ENCODE assay signal across 14 cellular contexts in the genomic region with DNA sequence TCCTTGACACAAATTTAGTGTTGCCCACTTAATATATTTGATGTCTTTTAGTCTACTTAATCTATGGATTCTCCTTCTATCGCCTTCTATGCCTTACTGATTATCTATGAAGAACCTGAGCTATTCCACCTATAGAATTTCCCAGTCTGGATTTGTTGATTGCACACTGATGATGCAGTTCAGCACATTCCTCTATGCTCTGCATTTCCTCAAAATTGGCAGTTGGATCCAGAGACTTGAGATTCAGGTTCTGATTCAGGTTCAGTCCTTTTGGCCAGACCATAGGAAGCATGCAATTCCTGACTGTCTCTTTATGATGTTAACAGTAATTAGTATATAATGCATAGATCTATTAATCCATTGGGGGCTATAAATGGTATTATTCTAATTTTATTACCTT. TPM values are rescaled to one million over a fixed set of nuclear protein-coding genes. Genes with fewer than 3 reads are reported as not detected.
DNase-seq lines count a peak whose midpoint lies in the region; ATAC-seq and TF ChIP-seq lines count a peak whose summit lies in the region.
"Had no signal": no experiment of that assay in that cellular context is flagged by ENCODE, and none has a peak within 500 bp of the region (broad histone marks: within the 10 kb centered on the region; RNA-seq: fewer than 3 reads in every experiment).

No MANE protein-coding gene starts in this region.

- H3K4me3 ChIP-seq in esophagus muscularis mucosa (no peak overlapping the region), smooth muscle cell (no peak overlapping the region)
- H3K4me3 ChIP-seq: HAP-1 had no signal

- TF ChIP-seq CTCF in esophagus muscularis mucosa (IDR thresholded peaks at IDR 0.05), result no peak
- no peak for TF ChIP-seq CTCF in mesothelial cell of epicardium (IDR thresholded peaks at IDR 0.05; ENCODE audit: unreplicated experiment)
- TF ChIP-seq CTCF in smooth muscle cell (IDR thresholded peaks at IDR 0.05; ENCODE audit: borderline replicate concordance, insufficient read depth, poor library complexity, severe bottlenecking), result no peak

- H3K36me3 ChIP-seq in esophagus muscularis mucosa, result peaks cover 0 to 47% (median 25%) of the 10 kb centered on the region in 4 donors
- H3K36me3 ChIP-seq in smooth muscle cell (ENCODE audit: low read depth), result no peaks in the 10 kb centered on the region

- POLR2A ChIA-PET in activated CD4-positive, alpha-beta memory T cell treated with anti-CD3 and anti-CD28 coated beads, Interleukin-2, amount 10 ng/mL, durations not matched to agents 7 days and 5 days (lab: Charles Lee), result no interaction called here

- no peak for TF ChIP-seq EP300 in esophagus muscularis mucosa (IDR thresholded peaks at IDR 0.05)

- H3K27ac ChIP-seq in esophagus muscularis mucosa (replicated peaks in 1 of 4) (no peak overlapping the region), smooth muscle cell (ENCODE audit: low read depth) (no peak overlapping the region)

- 97% methylated on average over 1 of the region's 1 CpG for WGBS in esophagus muscularis mucosa
- WGBS in smooth muscle cell (ENCODE audit: low lambda C conversion rate), result 85% methylated on average over 1 of the region's 1 CpG

- peaks cover 7% of the 10 kb centered on the region for H3F3A ChIP-seq in smooth muscle cell (ENCODE audit: low read depth)

- H3K4me3 Mint-ChIP-seq in T-helper 17 cell (no peak overlapping the region), mesothelial cell of epicardium (no peak overlapping the region)
- H3K4me3 Mint-ChIP-seq in activated CD4-positive, alpha-beta memory T cell treated with anti-CD3 and anti-CD28 coated beads, Interleukin-2, amount 10 ng/mL, durations not matched to agents 7 days and 5 days, result no peak overlapping the region
- H3K4me3 Mint-ChIP-seq: CD4-positive, alpha-beta memory T cell; HFFc6 had no signal

- no peak overlapping the region for H2AFZ ChIP-seq in smooth muscle cell (ENCODE audit: low read depth)

- no peak for ATAC-seq in T-helper 17 cell
- no peak for ATAC-seq in HG03196 (IDR thresholded peaks at IDR 0.05; ENCODE audit: unreplicated experiment)

- H3K4me1 ChIP-seq in esophagus muscularis mucosa (peaks cover 32 to 33% (median 32%) of the 10 kb centered on the region in 4 donors), smooth muscle cell (ENCODE audit: low read depth) (peaks cover 3% of the 10 kb centered on the region)
- H3K4me1 ChIP-seq: HAP-1 had no signal

- no peaks in the 10 kb centered on the region for H3K9me3 Mint-ChIP-seq in mesothelial cell of epicardium
- no peaks in the 10 kb centered on the region for H3K9me3 Mint-ChIP-seq in activated CD4-positive, alpha-beta memory T cell treated with anti-CD3 and anti-CD28 coated beads, Interleukin-2, amount 10 ng/mL, durations not matched to agents 7 days and 5 days
- H3K9me3 Mint-ChIP-seq: CD4-positive, alpha-beta memory T cell; HFFc6 had no signal

- H3K4me2 ChIP-seq in smooth muscle cell, result no peak overlapping the region

- H3K4me1 Mint-ChIP-seq in T-helper 17 cell (peaks cover 30% of the 10 kb centered on the region), mesothelial cell of epicardium (peaks cover 36% of the 10 kb centered on the region)
- H3K4me1 Mint-ChIP-seq in activated CD4-positive, alpha-beta memory T cell treated with anti-CD3 and anti-CD28 coated beads, Interleukin-2, amount 10 ng/mL, durations not matched to agents 7 days and 5 days, result peaks cover 27% of the 10 kb centered on the region

- H3K9me3 ChIP-seq in T-helper 17 cell (ENCODE audit: control insufficient read depth, low read length, poor library complexity, severe bottlenecking) (no peaks in the 10 kb centered on the region), esophagus muscularis mucosa (no peaks in the 10 kb centered on the region), smooth muscle cell (replicated peaks; ENCODE audit: low read depth) (no peaks in the 10 kb centered on the region)
- H3K9me3 ChIP-seq: Caco-2, HAP-1 had no signal

- no peaks in the 10 kb centered on the region for H4K20me1 ChIP-seq in smooth muscle cell (ENCODE audit: low read depth)

- peaks cover 5% of the 10 kb centered on the region for H3K36me3 Mint-ChIP-seq in T-helper 17 cell (ENCODE audit: low read depth)
- H3K36me3 Mint-ChIP-seq in mesothelial cell of epicardium, result peaks cover 12% of the 10 kb centered on the region
- no peaks in the 10 kb centered on the region for H3K36me3 Mint-ChIP-seq in activated CD4-positive, alpha-beta memory T cell treated with anti-CD3 and anti-CD28 coated beads, Interleukin-2, amount 10 ng/mL, durations not matched to agents 7 days and 5 days (ENCODE audit: low read depth)
- H3K36me3 Mint-ChIP-seq: CD4-positive, alpha-beta memory T cell had no signal

- no peaks in the 10 kb centered on the region for H3K27me3 Mint-ChIP-seq in T-helper 17 cell
- H3K27me3 Mint-ChIP-seq in mesothelial cell of epicardium (ENCODE audit: low read depth), result no peaks in the 10 kb centered on the region
- H3K27me3 Mint-ChIP-seq in activated CD4-positive, alpha-beta memory T cell treated with anti-CD3 and anti-CD28 coated beads, Interleukin-2, amount 10 ng/mL, durations not matched to agents 7 days and 5 days, result no peaks in the 10 kb centered on the region
- H3K27me3 Mint-ChIP-seq: CD4-positive, alpha-beta memory T cell had no signal

- DNase-seq in T-helper 17 cell (no peak), esophagus muscularis mucosa (ENCODE audit: extremely low spot score) (peak; percentile 42), mesothelial cell of epicardium (ENCODE audit: low spot score in 2 of 2, unreplicated experiment in 2 of 2) (no peak), smooth muscle cell (lab: John Stamatoyannopoulos, UW; ENCODE audit: unreplicated experiment) (no peak)
- no peak for DNase-seq in activated CD4-positive, alpha-beta memory T cell treated with anti-CD3 and anti-CD28 coated beads, Interleukin-2, amount 10 ng/mL, durations not matched to agents 7 days and 5 days
- DNase-seq: C1 segment of cervical spinal cord; Caco-2; CD4-positive, alpha-beta memory T cell; DMS153; DND-41; GOT3; HFFc6 had no signal

- H3K27me3 ChIP-seq in esophagus muscularis mucosa (no peaks in the 10 kb centered on the region), smooth muscle cell (ENCODE audit: low read depth) (no peaks in the 10 kb centered on the region)

- H3K27ac Mint-ChIP-seq in T-helper 17 cell (peak overlapping the region; percentile 61), mesothelial cell of epicardium (peak overlapping the region; percentile 54)
- no peak overlapping the region for H3K27ac Mint-ChIP-seq in activated CD4-positive, alpha-beta memory T cell treated with anti-CD3 and anti-CD28 coated beads, Interleukin-2, amount 10 ng/mL, durations not matched to agents 7 days and 5 days
- H3K27ac Mint-ChIP-seq: HFFc6 had no signal

- H3K9ac ChIP-seq in smooth muscle cell (ENCODE audit: low read depth), result no peak overlapping the region

- no peaks in the 10 kb centered on the region for H3K79me2 ChIP-seq in smooth muscle cell (ENCODE audit: low read depth)

- intact Hi-C loops in esophagus muscularis mucosa (cut with DNase I), result loop anchor here (10.0 kb wide), 1 partner anchor 442 kb away; no protein-coding TSS in a partner anchor

- no peak for TF ChIP-seq POLR2A in esophagus muscularis mucosa (IDR thresholded peaks at IDR 0.05; ENCODE audit: low read depth)

- CTCF ChIA-PET in activated CD4-positive, alpha-beta memory T cell treated with anti-CD3 and anti-CD28 coated beads, Interleukin-2, amount 10 ng/mL, durations not matched to agents 7 days and 5 days (lab: Charles Lee), result interaction anchor here (10.8 kb wide), 1 partner anchor 118 kb away, joined by 333 read pairs; no protein-coding TSS in a partner anchor

RNA-seq across cellular contexts. Expression of gene SLC22A5, which starts 13.8 kb away (rescaled TPM):
- total RNA-seq in T-helper 17 cell, result 1 to 10 TPM; 3.4 to 3.7 TPM
- total RNA-seq in esophagus muscularis mucosa, result 1 to 10 TPM; 6.2 to 8.8 (median 7.5) TPM
- total RNA-seq in mesothelial cell of epicardium, result 27.7 to 31.1 TPM (median 30.8 TPM) in 3 replicates
- 2.8 and 4.6 TPM in 2 replicates for total RNA-seq in smooth muscle cell
- polyA plus RNA-seq in smooth muscle cell, result 1.5 and 3.8 TPM in 2 replicates
- 1 to 10 TPM; 2.7 to 3.3 TPM for total RNA-seq in activated CD4-positive, alpha-beta memory T cell treated with anti-CD3 and anti-CD28 coated beads, Interleukin-2, amount 10 ng/mL, durations not matched to agents 7 days and 5 days
